In the genomic region with DNA sequence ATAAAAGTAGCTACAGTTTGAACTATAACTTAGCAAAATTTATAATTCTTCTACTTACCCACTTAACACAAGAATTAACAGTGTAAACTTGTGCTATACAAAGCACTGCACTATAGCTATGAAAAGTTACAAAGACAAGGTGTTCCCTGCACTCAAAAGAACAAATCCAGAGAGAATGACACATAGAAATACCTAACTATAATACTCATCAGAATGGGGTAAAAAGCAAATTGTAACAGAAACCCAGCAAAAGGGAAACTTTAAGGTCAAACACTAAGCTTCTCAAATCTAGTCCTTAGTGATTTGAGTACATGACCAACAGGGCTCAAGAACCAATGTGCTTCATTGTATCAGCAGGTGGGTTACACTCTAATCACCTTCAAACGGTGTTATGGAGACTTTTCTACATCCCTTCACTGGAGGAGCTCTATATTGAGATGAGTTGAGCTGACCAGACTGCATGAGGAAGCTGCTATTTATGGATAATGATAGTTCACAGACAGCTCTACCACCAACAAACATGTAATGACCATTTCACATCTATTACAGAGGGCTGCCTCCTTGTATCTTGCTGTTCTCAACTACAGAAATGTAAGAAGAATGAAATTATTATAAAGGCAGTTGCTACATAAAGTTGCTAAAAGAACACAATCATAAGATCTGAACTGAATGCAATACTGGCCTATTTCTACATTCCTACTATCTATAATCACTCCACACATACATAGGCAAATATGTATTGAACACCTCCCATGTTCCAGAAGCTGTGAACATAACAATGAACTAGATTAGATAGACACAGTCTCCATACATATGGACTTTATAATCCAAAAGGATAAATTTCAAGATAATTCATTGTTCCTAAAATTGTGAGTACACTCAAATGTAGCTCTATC, we compare ENCODE assay signal across 16 cellular contexts. TPM values are rescaled to one million over a fixed set of nuclear protein-coding genes. Genes with fewer than 3 reads are reported as not detected.
DNase-seq lines count a peak whose midpoint lies in the region; ATAC-seq and TF ChIP-seq lines count a peak whose summit lies in the region.
"Had no signal": no experiment of that assay in that cellular context is flagged by ENCODE, and none has a peak within 500 bp of the region (broad histone marks: within the 10 kb centered on the region; RNA-seq: fewer than 3 reads in every experiment).

No MANE protein-coding gene starts in this region.

- POLR2A ChIA-PET in Panc1 (lab: Charles Lee): interaction anchor here (0.5 to 0.6 kb wide), 4 partner anchors 56 to 444 kb away, joined by 3 to 5 read pairs (median 3); no protein-coding TSS in a partner anchor

- H4K20me1 ChIP-seq in GM23248 (ENCODE audit: insufficient read depth): no peaks in the 10 kb centered on the region

- no peak for TF ChIP-seq CTCF in Panc1 (IDR thresholded peaks at IDR 0.05)

- peaks cover 14% of the 10 kb centered on the region for H3K27me3 Mint-ChIP-seq in activated T-helper 2 cell treated with anti-CD3 and anti-CD28 coated beads, Interferon-gamma antibody, Interleukin-2, Interleukin-4, amounts not matched to agents 10 μg/mL and 5 μg/mL and 100 μg/mL, durations not matched to agents 14 hours and 24 hours and 36 hours (ENCODE audit: low read depth)

- no peaks in the 10 kb centered on the region for H3K79me2 ChIP-seq in GM23248 (ENCODE audit: insufficient read depth)

- no peaks in the 10 kb centered on the region for H3K36me3 Mint-ChIP-seq in activated T-helper 2 cell treated with anti-CD3 and anti-CD28 coated beads, Interferon-gamma antibody, Interleukin-2, Interleukin-4, amounts not matched to agents 10 μg/mL and 5 μg/mL and 100 μg/mL, durations not matched to agents 14 hours and 24 hours and 36 hours (ENCODE audit: low read depth)

- in situ Hi-C loops in GM23248 (cut with MboI) (no loop called here), Panc1 (cut with HindIII; ENCODE audit: low pct_unique_long_range_greater_than_20kb, low sequenced_read_pairs) (no loop called here)

- peak overlapping the region; percentile 35 for H3K4me2 ChIP-seq in GM23248 (ENCODE audit: unreplicated experiment)

- no peak overlapping the region for H3K27ac Mint-ChIP-seq in activated T-helper 2 cell treated with anti-CD3 and anti-CD28 coated beads, Interferon-gamma antibody, Interleukin-2, Interleukin-4, amounts not matched to agents 10 μg/mL and 5 μg/mL and 100 μg/mL, durations not matched to agents 14 hours and 24 hours and 36 hours

- H3K9ac ChIP-seq in GM23248: no peak overlapping the region

- DNase-seq in GM23248 (peak; percentile 58), Panc1 (ENCODE audit: low read depth, low spot score) (no peak), epithelial cell of prostate (ENCODE audit: low read depth, low spot score) (no peak), renal cortical epithelial cell (ENCODE audit: low read depth) (peak; percentile 71), DMS114 treated with DMSO at 0.1 percent for 48 hours (lab: John Stamatoyannopoulos, UW; ENCODE audit: unreplicated experiment) (no peak)
- DNase-seq in activated T-helper 2 cell treated with anti-CD3 and anti-CD28 coated beads, Interferon-gamma antibody, Interleukin-2, Interleukin-4, amounts not matched to agents 10 μg/mL and 5 μg/mL and 100 μg/mL, durations not matched to agents 14 hours and 24 hours and 36 hours (ENCODE audit: low spot score): no peak
- DNase-seq: activated CD8-positive, alpha-beta memory T cell treated with anti-CD3 and anti-CD28 coated beads for 24 hours; activated naive CD4-positive, alpha-beta T cell treated with anti-CD3 and anti-CD28 coated beads, Interleukin-2, amount 50 U/mL, for 16 hours; H7; NCI-H2029 treated with DMSO at 0.1 percent for 48 hours; NCI-H82; sigmoid colon; stimulated activated naive CD8-positive, alpha-beta T cell treated with anti-CD3 and anti-CD28 coated beads, Interleukin-15, Interleukin-2, amounts not matched to agents 100 U/mL and 50 U/mL, for 24 hours had no signal

- H3K4me1 ChIP-seq in GM23248 (ENCODE audit: insufficient read depth) (peaks cover 17% of the 10 kb centered on the region), Panc1 (ENCODE audit: control insufficient read depth, insufficient read depth, low read length) (no peaks in the 10 kb centered on the region)
- H3K4me1 ChIP-seq: sigmoid colon had no signal

- WGBS in GM23248 (ENCODE audit: low coverage in 1 of 2, low lambda C conversion rate in 2 of 2, missing lambda C conversion rate in 2 of 2), 2 experiments: 88 to 96% methylated on average over 1 of the region's 1 CpG

- H3K4me3 Mint-ChIP-seq in activated T-helper 2 cell treated with anti-CD3 and anti-CD28 coated beads, Interferon-gamma antibody, Interleukin-2, Interleukin-4, amounts not matched to agents 10 μg/mL and 5 μg/mL and 100 μg/mL, durations not matched to agents 14 hours and 24 hours and 36 hours (ENCODE audit: low read depth): no peak overlapping the region

- no peaks in the 10 kb centered on the region for H3K4me1 Mint-ChIP-seq in activated T-helper 2 cell treated with anti-CD3 and anti-CD28 coated beads, Interferon-gamma antibody, Interleukin-2, Interleukin-4, amounts not matched to agents 10 μg/mL and 5 μg/mL and 100 μg/mL, durations not matched to agents 14 hours and 24 hours and 36 hours (ENCODE audit: low read depth)

- no peaks in the 10 kb centered on the region for H3K9me3 Mint-ChIP-seq in activated T-helper 2 cell treated with anti-CD3 and anti-CD28 coated beads, Interferon-gamma antibody, Interleukin-2, Interleukin-4, amounts not matched to agents 10 μg/mL and 5 μg/mL and 100 μg/mL, durations not matched to agents 14 hours and 24 hours and 36 hours

- peak overlapping the region; percentile 42 for H2AFZ ChIP-seq in GM23248

- BruUV-seq in Panc1 (replicated peaks; lab: Mats Ljungman, UMichigan): no TSS peak

- CTCF ChIA-PET in Panc1 (lab: Charles Lee): interaction anchor here (0.6 kb wide), 1 partner anchor 373 kb away, joined by 4 read pairs; no protein-coding TSS in a partner anchor

- intact Hi-C loops in Panc1 (cut with micrococcal nuclease; ENCODE audit: unreplicated experiment): no loop called here
- intact Hi-C loops in activated T-helper 2 cell treated with anti-CD3 and anti-CD28 coated beads, Interferon-gamma antibody, Interleukin-2, Interleukin-4, amounts not matched to agents 10 μg/mL and 5 μg/mL and 100 μg/mL, durations not matched to agents 14 hours and 24 hours and 36 hours (cut with micrococcal nuclease): no loop called here

- no peaks in the 10 kb centered on the region for H3K9me2 ChIP-seq in GM23248 (ENCODE audit: insufficient read depth)

- H3K27me3 ChIP-seq in GM23248 (replicated peaks; ENCODE audit: insufficient read depth): no peaks in the 10 kb centered on the region
- no peaks in the 10 kb centered on the region for H3K27me3 ChIP-seq in Panc1 (ENCODE audit: control insufficient read depth, insufficient read depth, low read length)
- H3K27me3 ChIP-seq: sigmoid colon had no signal

- ATAC-seq in Panc1 (peak; percentile 68), HG03442 (IDR thresholded peaks at IDR 0.05; ENCODE audit: unreplicated experiment) (no peak), HG03520 (IDR thresholded peaks at IDR 0.05; ENCODE audit: unreplicated experiment) (no peak)
- ATAC-seq: stimulated activated naive CD8-positive, alpha-beta T cell treated with anti-CD3 and anti-CD28 coated beads, Interleukin-15, Interleukin-2, amounts not matched to agents 100 U/mL and 50 U/mL, for 24 hours had no signal

- no peaks in the 10 kb centered on the region for H3K36me3 ChIP-seq in GM23248 (ENCODE audit: low read depth)
- H3K36me3 ChIP-seq in Panc1 (ENCODE audit: control insufficient read depth, insufficient read depth, low read length): no peaks in the 10 kb centered on the region
- H3K36me3 ChIP-seq: sigmoid colon had no signal

- H3K9me3 ChIP-seq in GM23248 (ENCODE audit: low read depth) (no peaks in the 10 kb centered on the region), Panc1 (ENCODE audit: control insufficient read depth, insufficient read depth, low read depth, low read length) (no peaks in the 10 kb centered on the region)
- H3K9me3 ChIP-seq: sigmoid colon had no signal

- peaks cover 20% of the 10 kb centered on the region; the same call in 1 of the 2 replicates for H3F3A ChIP-seq in GM23248 (ENCODE audit: insufficient read depth)

- H3K27ac ChIP-seq in GM23248 (peak overlapping the region; percentile 32), Panc1 (ENCODE audit: low read length) (no peak overlapping the region), epithelial cell of prostate (peak overlapping the region; percentile 85)

- H3K4me3 ChIP-seq in GM23248 (no peak overlapping the region), Panc1 (ENCODE audit: low read depth in 2 of 2, low read length in 2 of 2) (no peak overlapping the region)
- H3K4me3 ChIP-seq: lung, sigmoid colon had no signal

RNA-seq across cellular contexts. Expression of a gene that starts 47.6 kb away (rescaled TPM):
- 0.76 and 1.9 TPM in 2 replicates for total RNA-seq in GM23248 (2014; rRNA removed; shearing (Covaris generic))
- 1.3 and 1.6 TPM in 2 replicates for polyA plus RNA-seq in GM23248 (2016; fragmentation: Nextera tagmentation; extraction: Ambion mirVana)
- total RNA-seq in Panc1 (2021; ENCODE audit: unreplicated experiment): 36.3 TPM
- 11.3 TPM for polyA plus RNA-seq in Panc1 (2012; ENCODE audit: insufficient read length)
- total RNA-seq in renal cortical epithelial cell: 9.0 and 33.7 TPM in 2 replicates
- total RNA-seq in activated T-helper 2 cell treated with anti-CD3 and anti-CD28 coated beads, Interferon-gamma antibody, Interleukin-2, Interleukin-4, amounts not matched to agents 10 μg/mL and 5 μg/mL and 100 μg/mL, durations not matched to agents 14 hours and 24 hours and 36 hours: 2.8 and 3.3 TPM in 2 replicates

Comparison
In these comparisons a context has a peak if more than half of its experiments do, and no peak if none do; other contexts are left out.
1. DNase-seq: peak in GM23248 (single experiment) and renal cortical epithelial cell (single experiment); none in Panc1 (single experiment), epithelial cell of prostate (single experiment), DMS114 treated with DMSO at 0.1 percent for 48 hours (single experiment) and activated T-helper 2 cell treated with anti-CD3 and anti-CD28 coated beads, Interferon-gamma antibody, Interleukin-2, Interleukin-4, amounts not matched to agents 10 μg/mL and 5 μg/mL and 100 μg/mL, durations not matched to agents 14 hours and 24 hours and 36 hours (single experiment).